In genomic region chr9:127650511-127650910, GRCh38 we compare ENCODE assay signal across 2 cellular contexts.
TF ChIP-seq lines count a peak whose summit lies in the region.

No MANE protein-coding gene starts in this region.

TF ChIP-seq in IMR-90, 13 proteins besides CTCF, POLR2A, EP300 and RAD21:
- no peak for TF ChIP-seq SMC3 (IDR thresholded peaks at IDR 0.05; ENCODE audit: low read depth, low read length)
- no peak for TF ChIP-seq CEBPB (IDR thresholded peaks at IDR 0.05; ENCODE audit: low read depth, low read length)
- TF ChIP-seq FOS (IDR thresholded peaks at IDR 0.05; ENCODE audit: low read depth, low read length): no peak
- no peak for TF ChIP-seq MAFK (IDR thresholded peaks at IDR 0.05; ENCODE audit: low read depth, low read length)
- TF ChIP-seq RFX5 (IDR thresholded peaks at IDR 0.05; ENCODE audit: low read depth, low read length): no peak
- no peak for TF ChIP-seq RCOR1 (IDR thresholded peaks at IDR 0.05; ENCODE audit: insufficient replicate concordance, low read length)
- no peak for TF ChIP-seq CHD1 (IDR thresholded peaks at IDR 0.05; ENCODE audit: low read depth, low read length)
- TF ChIP-seq, protein P1, sequence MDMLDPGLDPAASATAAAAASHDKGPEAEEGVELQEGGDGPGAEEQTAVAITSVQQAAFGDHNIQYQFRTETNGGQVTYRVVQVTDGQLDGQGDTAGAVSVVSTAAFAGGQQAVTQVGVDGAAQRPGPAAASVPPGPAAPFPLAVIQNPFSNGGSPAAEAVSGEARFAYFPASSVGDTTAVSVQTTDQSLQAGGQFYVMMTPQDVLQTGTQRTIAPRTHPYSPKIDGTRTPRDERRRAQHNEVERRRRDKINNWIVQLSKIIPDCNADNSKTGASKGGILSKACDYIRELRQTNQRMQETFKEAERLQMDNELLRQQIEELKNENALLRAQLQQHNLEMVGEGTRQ (IDR thresholded peaks at IDR 0.05; ENCODE audit: low read depth, low read length): no peak
- no peak for TF ChIP-seq MAZ (IDR thresholded peaks at IDR 0.05; ENCODE audit: borderline replicate concordance, low read depth, low read length)
- TF ChIP-seq NFE2L2 (IDR thresholded peaks at IDR 0.05; ENCODE audit: low read depth, low read length): no peak
- no peak for TF ChIP-seq BHLHE40 (IDR thresholded peaks at IDR 0.05; ENCODE audit: low read depth, low read length)
- TF ChIP-seq, protein P2, sequence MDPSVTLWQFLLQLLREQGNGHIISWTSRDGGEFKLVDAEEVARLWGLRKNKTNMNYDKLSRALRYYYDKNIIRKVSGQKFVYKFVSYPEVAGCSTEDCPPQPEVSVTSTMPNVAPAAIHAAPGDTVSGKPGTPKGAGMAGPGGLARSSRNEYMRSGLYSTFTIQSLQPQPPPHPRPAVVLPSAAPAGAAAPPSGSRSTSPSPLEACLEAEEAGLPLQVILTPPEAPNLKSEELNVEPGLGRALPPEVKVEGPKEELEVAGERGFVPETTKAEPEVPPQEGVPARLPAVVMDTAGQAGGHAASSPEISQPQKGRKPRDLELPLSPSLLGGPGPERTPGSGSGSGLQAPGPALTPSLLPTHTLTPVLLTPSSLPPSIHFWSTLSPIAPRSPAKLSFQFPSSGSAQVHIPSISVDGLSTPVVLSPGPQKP (IDR thresholded peaks at IDR 0.05; ENCODE audit: borderline replicate concordance, low read depth, low read length): no peak
- no peak for TF ChIP-seq MXI1 (IDR thresholded peaks at IDR 0.05; ENCODE audit: borderline replicate concordance, low read depth, low read length)

TF ChIP-seq in K562, 482 proteins besides CTCF, POLR2A, EP300 and RAD21:
- TF ChIP-seq KDM1A (IDR thresholded peaks at IDR 0.05) (peak in 1 of 2 experiments; percentile 42; a peak in 1 of 4 replicates), BCLAF1 (IDR thresholded peaks at IDR 0.05; ENCODE audit: borderline replicate concordance in 1 of 2, control insufficient read depth in 1 of 2, low read depth in 2 of 2, low read length in 1 of 2) (no peak)
